In the genomic region with DNA sequence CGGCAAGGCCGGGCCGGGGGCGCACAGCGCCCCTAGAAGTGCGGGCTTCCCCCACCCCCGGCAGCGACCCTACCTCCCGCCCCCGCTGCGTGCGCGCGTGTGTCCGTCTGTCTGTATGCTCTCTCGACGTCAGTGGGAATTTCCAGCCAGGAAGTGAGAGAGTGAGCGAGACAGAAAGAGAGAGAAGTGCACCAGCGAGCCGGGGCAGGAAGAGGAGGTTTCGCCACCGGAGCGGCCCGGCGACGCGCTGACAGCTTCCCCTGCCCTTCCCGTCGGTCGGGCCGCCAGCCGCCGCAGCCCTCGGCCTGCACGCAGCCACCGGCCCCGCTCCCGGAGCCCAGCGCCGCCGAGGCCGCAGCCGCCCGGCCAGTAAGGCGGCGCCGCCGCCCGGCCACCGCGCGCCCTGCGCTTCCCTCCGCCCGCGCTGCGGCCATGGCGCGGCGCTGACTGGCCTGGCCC, we compare ENCODE assay signal across 8 cellular contexts. TPM values are rescaled to one million over a fixed set of nuclear protein-coding genes. Genes with fewer than 3 reads are reported as not detected.
DNase-seq lines count a peak whose midpoint lies in the region; ATAC-seq and TF ChIP-seq lines count a peak whose summit lies in the region.

Gene NFKB1, plus strand, starts transcription at position 184 of the 459 bp plus-strand sequence. CDS start 24,160 bp downstream, outside the sequence.

- WGBS in mesenchymal stem cell = 0% methylated on average over 7 of the region's 60 CpGs

- H3K9me3 Mint-ChIP-seq in activated CD8-positive, alpha-beta T cell treated with anti-CD3 and anti-CD28 coated beads for 36 hours = peaks cover 6% of the 10 kb centered on the region

- H4K8ac ChIP-seq in mesenchymal stem cell (ENCODE audit: low read length) = peak within 1 kb of the TSS; percentile 92

- H3K27ac ChIP-seq in mesenchymal stem cell (ENCODE audit: low read length, poor library complexity, severe bottlenecking) = peak within 1 kb of the TSS; percentile 85

- DNase-seq in NCI-H345 (lab: John Stamatoyannopoulos, UW) (peak; percentile 23), NCI-H345 treated with DMSO at 0.1 percent for 48 hours (lab: John Stamatoyannopoulos, UW; ENCODE audit: unreplicated experiment) (no peak), NCI-H2227 (lab: John Stamatoyannopoulos, UW; ENCODE audit: unreplicated experiment) (peak; percentile 65), mesenchymal stem cell (peak; percentile 96)
- peak; percentile 89 for DNase-seq in activated CD8-positive, alpha-beta T cell treated with anti-CD3 and anti-CD28 coated beads for 36 hours
- peak; percentile 81 for DNase-seq in effector CD4-positive, alpha-beta T cell
- peak; percentile 55 for DNase-seq in stimulated activated CD8-positive, alpha-beta memory T cell treated with anti-CD3 and anti-CD28 coated beads, Interleukin-15, amount 100 ng/mL, for 1 hour (ENCODE audit: low read depth)

- peak within 1 kb of the TSS; percentile 93 for H3K27ac Mint-ChIP-seq in activated CD8-positive, alpha-beta T cell treated with anti-CD3 and anti-CD28 coated beads for 36 hours

- peak within 1 kb of the TSS; percentile 79 for H3K4me2 ChIP-seq in mesenchymal stem cell (ENCODE audit: low read length, poor library complexity, severe bottlenecking)

- no peaks in the 10 kb centered on the region for H3K9me3 ChIP-seq in mesenchymal stem cell (ENCODE audit: control insufficient read depth, low read length)

- no peak within 1 kb of the TSS for H2AK5ac ChIP-seq in mesenchymal stem cell (ENCODE audit: low read length, severe bottlenecking)

- peaks cover 15% of the 10 kb centered on the region for H3K4me1 Mint-ChIP-seq in activated CD8-positive, alpha-beta T cell treated with anti-CD3 and anti-CD28 coated beads for 36 hours (ENCODE audit: low read depth)

- peak within 1 kb of the TSS; percentile 90 to 96 for H3K4ac ChIP-seq in mesenchymal stem cell (ENCODE audit: low read depth in 1 of 2, low read length in 2 of 2)

- intact Hi-C loops in activated CD8-positive, alpha-beta T cell treated with anti-CD3 and anti-CD28 coated beads for 36 hours (cut with micrococcal nuclease) = loop anchor here (5.0 kb wide), 4 partner anchors 36 to 326 kb away; partner anchors contain the start of gene UBE2D3

- peak within 1 kb of the TSS; percentile 93 for H2BK15ac ChIP-seq in mesenchymal stem cell (ENCODE audit: low read depth, poor library complexity, severe bottlenecking)

- H3K23ac ChIP-seq in mesenchymal stem cell (ENCODE audit: low read length in 2 of 2) = peak within 1 kb of the TSS in 1 of 2 experiments; percentile 98

- peak within 1 kb of the TSS; percentile 81 for H2AFZ ChIP-seq in mesenchymal stem cell (ENCODE audit: low read depth, low read length)

- peaks cover 33% of the 10 kb centered on the region for H3K36me3 Mint-ChIP-seq in activated CD8-positive, alpha-beta T cell treated with anti-CD3 and anti-CD28 coated beads for 36 hours (ENCODE audit: low read depth)

- H4K91ac ChIP-seq in mesenchymal stem cell (ENCODE audit: low read length) = peak within 1 kb of the TSS; percentile 97

- ATAC-seq in HG02852 (IDR thresholded peaks at IDR 0.05; ENCODE audit: unreplicated experiment) = peak; percentile 70
- peak; percentile 70 for ATAC-seq in activated CD8-positive, alpha-beta T cell treated with anti-CD3 and anti-CD28 coated beads for 36 hours

- H3K27me3 ChIP-seq in mesenchymal stem cell (ENCODE audit: control insufficient read depth in 1 of 2, insufficient read depth in 1 of 2, low read length in 2 of 2) = no peaks in the 10 kb centered on the region

- TF ChIP-seq CTCF in activated CD8-positive, alpha-beta T cell treated with anti-CD3 and anti-CD28 coated beads for 36 hours (IDR thresholded peaks at IDR 0.05) = no peak

- H2BK5ac ChIP-seq in mesenchymal stem cell (ENCODE audit: low read depth, low read length, poor library complexity, severe bottlenecking) = peak within 1 kb of the TSS; percentile 98

- POLR2A ChIA-PET in activated CD8-positive, alpha-beta T cell treated with anti-CD3 and anti-CD28 coated beads for 36 hours (lab: Charles Lee) = interaction anchor here (0.9 to 3.7 kb wide), 14 partner anchors 9 to 326 kb away, joined by 3 to 20 read pairs (median 7); partner anchors contain the start of gene UBE2D3

- peaks cover 4% of the 10 kb centered on the region for H3K79me1 ChIP-seq in mesenchymal stem cell (replicated peaks; ENCODE audit: low read length, poor library complexity, severe bottlenecking)

- peak within 1 kb of the TSS; percentile 92 to 96 for H3K14ac ChIP-seq in mesenchymal stem cell (ENCODE audit: low read length in 2 of 2)

- peak within 1 kb of the TSS; percentile 93 for H2BK120ac ChIP-seq in mesenchymal stem cell (ENCODE audit: low read depth, low read length)

- peak within 1 kb of the TSS; percentile 97 to 98 for H3K18ac ChIP-seq in mesenchymal stem cell (ENCODE audit: low read depth in 1 of 2, low read length in 2 of 2)

- peak within 1 kb of the TSS in 1 of 2 experiments; percentile 78 for H2BK12ac ChIP-seq in mesenchymal stem cell (ENCODE audit: low read length in 2 of 2)

- CTCF ChIA-PET in activated CD8-positive, alpha-beta T cell treated with anti-CD3 and anti-CD28 coated beads for 36 hours (lab: Charles Lee) = interaction anchor here (1.3 to 2.0 kb wide), 3 partner anchors 18 to 53 kb away, joined by 7 to 8 read pairs (median 8); no protein-coding TSS in a partner anchor

- no peaks in the 10 kb centered on the region for H3K27me3 Mint-ChIP-seq in activated CD8-positive, alpha-beta T cell treated with anti-CD3 and anti-CD28 coated beads for 36 hours

- peaks cover 3% of the 10 kb centered on the region for H3K4me1 ChIP-seq in mesenchymal stem cell (ENCODE audit: control insufficient read depth, insufficient read depth, low read depth, low read length)

- H3K4me3 Mint-ChIP-seq in activated CD8-positive, alpha-beta T cell treated with anti-CD3 and anti-CD28 coated beads for 36 hours = peak within 1 kb of the TSS; percentile 93

- no peaks in the 10 kb centered on the region for H3K36me3 ChIP-seq in mesenchymal stem cell (ENCODE audit: control insufficient read depth in 1 of 2, insufficient read depth in 2 of 2, low read depth in 1 of 2, low read length in 2 of 2)

- peak within 1 kb of the TSS; percentile 90 to 93 for H3K4me3 ChIP-seq in mesenchymal stem cell (ENCODE audit: insufficient read depth in 1 of 2, low read depth in 1 of 2, low read length in 2 of 2)

- H3K9ac ChIP-seq in mesenchymal stem cell (ENCODE audit: low read length) = peak within 1 kb of the TSS; percentile 96

RNA-seq across cellular contexts. Expression of gene NFKB1, which starts in this region (rescaled TPM):
- 100 to 1,000 TPM; 224 to 230 TPM for total RNA-seq in activated CD8-positive, alpha-beta T cell treated with anti-CD3 and anti-CD28 coated beads for 36 hours
- 15.1 TPM for polyA plus RNA-seq in mesenchymal stem cell (2013, experiment 1 of 2)
- polyA plus RNA-seq in mesenchymal stem cell (2013, experiment 2 of 2) = 15.8 TPM
